8 cellular contexts compared by ENCODE assay signal in the genomic region with DNA sequence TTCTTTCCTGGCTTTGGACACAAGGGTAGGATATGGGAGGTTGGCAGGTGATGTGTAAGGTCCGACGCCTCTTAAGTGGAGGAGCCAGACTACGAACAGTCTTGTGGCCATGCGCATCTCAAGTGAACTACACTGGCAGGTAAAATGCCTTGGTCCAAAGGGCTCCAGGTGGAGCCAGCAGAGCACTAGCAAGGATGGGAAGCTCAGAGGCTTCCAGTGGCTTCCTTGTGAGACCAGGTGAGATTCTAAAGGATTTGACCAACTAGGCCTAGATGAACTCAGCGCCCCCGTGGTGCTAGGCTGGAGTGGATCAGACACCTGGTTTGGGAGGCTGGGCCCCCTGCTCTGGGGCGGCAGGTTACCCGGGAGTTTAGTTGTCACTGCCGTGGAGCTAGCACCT. TPM values are rescaled to one million over a fixed set of nuclear protein-coding genes. Genes with fewer than 3 reads are reported as not detected.
DNase-seq lines count a peak whose midpoint lies in the region; ATAC-seq, FAIRE-seq and TF ChIP-seq lines count a peak whose summit lies in the region.

No MANE protein-coding gene starts in this region.

- H3K36me3 ChIP-seq in esophagus squamous epithelium (peaks cover 8 to 31% (median 14%) of the 10 kb centered on the region in 3 donors), psoas muscle (ENCODE audit: insufficient read depth in 1 of 2, low read depth in 1 of 2) (peaks cover 0 to 32% of the 10 kb centered on the region in 2 donors)

- FAIRE-seq in GM19239 (lab: Jason Lieb, UNC) = no peak
- FAIRE-seq in frontal cortex (lab: Jason Lieb, UNC) = no peak

- TF ChIP-seq POLR2A in Raji (IDR thresholded peaks at IDR 0.05; ENCODE audit: insufficient read depth, low read depth, low read length) (0 out of 2 replicates have a peak, but pooled peaks have one; percentile 9), esophagus squamous epithelium (IDR thresholded peaks at IDR 0.05) (no peak)

- ATAC-seq in psoas muscle = no peak
- ATAC-seq in GM18498 (IDR thresholded peaks at IDR 0.05; ENCODE audit: unreplicated experiment) = no peak

- H3K9me3 ChIP-seq in esophagus squamous epithelium (no peaks in the 10 kb centered on the region), psoas muscle (no peaks in the 10 kb centered on the region)

- intact Hi-C loops in esophagus squamous epithelium (cut with DNase I) (no loop called here), psoas muscle (cut with DNase I) (no loop called here)

- H3K27ac ChIP-seq in esophagus squamous epithelium (peak overlapping the region; percentile 95 to 99 (median 98)), psoas muscle (peak overlapping the region; percentile 91)

- H3K4me1 ChIP-seq in esophagus squamous epithelium (peaks cover 33 to 54% (median 34%) of the 10 kb centered on the region in 3 donors), psoas muscle (peaks cover 26% of the 10 kb centered on the region)

- H3K27me3 ChIP-seq in esophagus squamous epithelium (no peaks in the 10 kb centered on the region), psoas muscle (ENCODE audit: insufficient read depth in 3 of 3, low read length in 2 of 3) (no peaks in the 10 kb centered on the region)

- DNase-seq in GM12864 (ENCODE audit: low read depth) (no peak), esophagus squamous epithelium (lab: John Stamatoyannopoulos, UW) (no peak), psoas muscle (no peak), middle frontal gyrus (ENCODE audit: extremely low spot score, low spot score) (no peak), GM19239 (ENCODE audit: insufficient read length, low spot score) (no peak), frontal cortex (ENCODE audit: low spot score in 2 of 2) (no peak)

- H3K4me3 ChIP-seq in GM12864 (ENCODE audit: low read depth, low read length) (peak overlapping the region; percentile 72), esophagus squamous epithelium (peak overlapping the region; percentile 84 to 99 (median 88)), psoas muscle (peak overlapping the region; percentile 78)

- 32 to 54% methylated on average over 3 to 6 of the region's 9 CpGs for WGBS in esophagus squamous epithelium, 2 donors
- 53 to 56% (median 53%) methylated on average over 9 of the region's 9 CpGs for WGBS in psoas muscle, 3 donors

- TF ChIP-seq CTCF in GM12864 (IDR thresholded peaks at IDR 0.05; ENCODE audit: low read depth, low read length, missing control alignments) (no peak), esophagus squamous epithelium (IDR thresholded peaks at IDR 0.05) (no peak), psoas muscle (IDR thresholded peaks at IDR 0.05) (no peak)

RNA-seq across cellular contexts. Expression of a gene that starts 1.0 kb away (rescaled TPM):
- total RNA-seq in esophagus squamous epithelium (1,000 to 10,000 TPM; 1,980 to 2,837 (median 2,292) TPM), psoas muscle (1,000 to 10,000 TPM; 1,044 to 1,902 (median 1,426) TPM), frontal cortex (1,930 TPM)
- 1,000 to 10,000 TPM; 2,097 to 3,940 (median 2,652) TPM for polyA plus RNA-seq in psoas muscle

RNA-seq across cellular contexts. Expression of a gene that starts 1.0 kb away (rescaled TPM):
- total RNA-seq in esophagus squamous epithelium (not detected), psoas muscle (not detected), frontal cortex (not detected)
- polyA plus RNA-seq in psoas muscle = not detected

RNA-seq across cellular contexts. Expression of a gene that starts 6.2 kb away (rescaled TPM):
- total RNA-seq in esophagus squamous epithelium (10 to 100 TPM; 32.7 to 48.2 (median 36.7) TPM), psoas muscle (10 to 100 TPM; 31.5 to 41.8 (median 40.7) TPM), frontal cortex (11.0 TPM)
- polyA plus RNA-seq in psoas muscle = 10 to 100 TPM; 51.6 to 78.0 (median 55.8) TPM

RNA-seq across cellular contexts. Expression of a gene that starts 6.3 kb away (rescaled TPM):
- total RNA-seq in esophagus squamous epithelium = 100 to 1,000 TPM; 172 to 215 (median 189) TPM
- total RNA-seq in psoas muscle = 100 to 1,000 TPM; 350 to 465 (median 373) TPM
- polyA plus RNA-seq in psoas muscle = 100 to 1,000 TPM; 753 to 870 (median 797) TPM
- total RNA-seq in frontal cortex = 76.6 TPM

RNA-seq across cellular contexts. Expression of a gene that starts 11.1 kb away (rescaled TPM):
- total RNA-seq in esophagus squamous epithelium (not detected), psoas muscle (100 to 1,000 TPM; 205 to 296 (median 233) TPM), frontal cortex (not detected)
- polyA plus RNA-seq in psoas muscle = 100 to 1,000 TPM; 116 to 315 (median 188) TPM
